Comparison of ENCODE assay signal across 8 cellular contexts in the genomic region with DNA sequence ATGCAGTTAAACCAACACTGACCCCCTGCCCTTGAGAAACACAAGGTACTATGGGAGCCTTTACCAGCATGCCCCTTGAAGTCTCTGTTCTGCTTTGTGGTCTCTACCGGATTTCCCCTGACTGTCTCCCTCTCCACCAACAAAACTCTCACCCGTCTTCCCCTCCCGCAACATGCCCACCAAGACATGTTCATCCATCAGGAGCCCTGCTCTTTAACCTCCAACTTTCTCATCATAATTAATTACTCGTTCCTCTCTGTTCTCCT. TPM values are rescaled to one million over a fixed set of nuclear protein-coding genes. Genes with fewer than 3 reads are reported as not detected.
A peak's percentile ranks its signal among the peaks of the same experiment; 100 is the strongest.
DNase-seq lines count a peak whose midpoint lies in the region; ATAC-seq and TF ChIP-seq lines count a peak whose summit lies in the region.

No MANE protein-coding gene starts in this region.

- H3K4me1 Mint-ChIP-seq in activated CD4-positive, alpha-beta T cell treated with anti-CD3 and anti-CD28 coated beads, Interleukin-2, amount 10 ng/mL, durations not matched to agents 24 days and 14 days, result peaks cover 14% of the 10 kb centered on the region
- H3K4me1 Mint-ChIP-seq in chondrocyte (ENCODE audit: low read depth), result peaks cover 11% of the 10 kb centered on the region

- H3K4me3 Mint-ChIP-seq in activated CD4-positive, alpha-beta T cell treated with anti-CD3 and anti-CD28 coated beads, Interleukin-2, amount 10 ng/mL, durations not matched to agents 24 days and 14 days, result peak overlapping the region; percentile 97
- H3K4me3 Mint-ChIP-seq in chondrocyte (ENCODE audit: unreplicated experiment), result peak overlapping the region; percentile 96

- no peak for TF ChIP-seq CTCF in chondrocyte (IDR thresholded peaks at IDR 0.05)

- no peaks in the 10 kb centered on the region for H3K27me3 Mint-ChIP-seq in activated CD4-positive, alpha-beta T cell treated with anti-CD3 and anti-CD28 coated beads, Interleukin-2, amount 10 ng/mL, durations not matched to agents 24 days and 14 days
- no peaks in the 10 kb centered on the region for H3K27me3 Mint-ChIP-seq in chondrocyte (ENCODE audit: low read depth)

- H3K27ac ChIP-seq in mesodermal cell (ENCODE audit: low read depth, low read length, severe bottlenecking) (peak overlapping the region; percentile 96), aorta (ENCODE audit: low read depth in 1 of 2, low read length in 2 of 2) (no peak overlapping the region)

- intact Hi-C loops in activated CD4-positive, alpha-beta T cell treated with anti-CD3 and anti-CD28 coated beads, Interleukin-2, amount 10 ng/mL, durations not matched to agents 24 days and 14 days (cut with micrococcal nuclease), result loop anchor here (1.0 to 10.0 kb wide), 5 partner anchors 23 to 327 kb away; a partner anchor contains a TSS
- intact Hi-C loops in aorta (cut with DNase I), result loop anchor here (5.0 to 10.0 kb wide), 3 partner anchors 41 to 143 kb away; a partner anchor contains a TSS

- no peaks in the 10 kb centered on the region for H3K9me3 Mint-ChIP-seq in activated CD4-positive, alpha-beta T cell treated with anti-CD3 and anti-CD28 coated beads, Interleukin-2, amount 10 ng/mL, durations not matched to agents 24 days and 14 days
- no peaks in the 10 kb centered on the region for H3K9me3 Mint-ChIP-seq in chondrocyte (ENCODE audit: low read depth)

- H3K27me3 ChIP-seq in aorta (ENCODE audit: control insufficient read depth in 1 of 2, insufficient read depth in 2 of 2, low read length in 1 of 2), result no peaks in the 10 kb centered on the region

- H3K9me3 ChIP-seq in mesodermal cell (ENCODE audit: control insufficient read depth, low read length) (no peaks in the 10 kb centered on the region), aorta (ENCODE audit: control insufficient read depth, low read length) (no peaks in the 10 kb centered on the region)

- no peak for DNase-seq in activated CD4-positive, alpha-beta T cell treated with anti-CD3 and anti-CD28 coated beads, Interleukin-2, amount 10 ng/mL, durations not matched to agents 24 days and 14 days
- no peak for DNase-seq in activated CD4-positive, alpha-beta T cell treated with anti-CD3 and anti-CD28 coated beads for 48 hours
- DNase-seq in OCI-M1 (lab: John Stamatoyannopoulos, UW), result peak; percentile 52
- DNase-seq in chondrocyte (ENCODE audit: low spot score), result no peak
- DNase-seq in aorta, result no peak
- DNase-seq in NCI-H2081 treated with DMSO at 0.1 percent for 48 hours (lab: John Stamatoyannopoulos, UW), result no peak

- ATAC-seq in HG02623 (IDR thresholded peaks at IDR 0.05; ENCODE audit: unreplicated experiment) (peak; percentile 45), aorta (ENCODE audit: low FRiP score) (no peak)

- peaks cover 4% of the 10 kb centered on the region for H3K36me3 Mint-ChIP-seq in activated CD4-positive, alpha-beta T cell treated with anti-CD3 and anti-CD28 coated beads, Interleukin-2, amount 10 ng/mL, durations not matched to agents 24 days and 14 days (ENCODE audit: low read depth)
- H3K36me3 Mint-ChIP-seq in chondrocyte (ENCODE audit: low read depth), result no peaks in the 10 kb centered on the region

- H3K36me3 ChIP-seq in mesodermal cell (ENCODE audit: control insufficient read depth, insufficient read depth, low read length) (no peaks in the 10 kb centered on the region), aorta (ENCODE audit: control insufficient read depth in 1 of 2, insufficient read depth in 2 of 2, low read length in 1 of 2) (peaks cover 0 to 2% of the 10 kb centered on the region in 2 donors)

- H3K27ac Mint-ChIP-seq in activated CD4-positive, alpha-beta T cell treated with anti-CD3 and anti-CD28 coated beads, Interleukin-2, amount 10 ng/mL, durations not matched to agents 24 days and 14 days, result peak overlapping the region; percentile 94
- peak overlapping the region; percentile 98 for H3K27ac Mint-ChIP-seq in chondrocyte (ENCODE audit: unreplicated experiment)

- 22 to 29% methylated on average over 4 of the region's 4 CpGs for WGBS in mesodermal cell (ENCODE audit: insufficient coverage in 2 of 2), 2 experiments
- 17 to 18% methylated on average over 4 of the region's 4 CpGs for WGBS in aorta, 2 donors

- H3K4me3 ChIP-seq in mesodermal cell (ENCODE audit: extremely low read depth, insufficient read depth, low read length, poor library complexity, severe bottlenecking), result peak overlapping the region; percentile 75
- peak overlapping the region; percentile 58 to 64 for H3K4me3 ChIP-seq in aorta (ENCODE audit: low read length in 2 of 2)

- no peaks in the 10 kb centered on the region for H3K4me1 ChIP-seq in mesodermal cell (ENCODE audit: control insufficient read depth, insufficient read depth, low read length, poor library complexity, severe bottlenecking)
- peaks cover 0 to 2% of the 10 kb centered on the region in 2 donors for H3K4me1 ChIP-seq in aorta (ENCODE audit: control insufficient read depth in 1 of 2, insufficient read depth in 2 of 2, low read length in 2 of 2)

RNA-seq across cellular contexts. Expression of a gene that starts 1.1 kb away (rescaled TPM):
- 0.26 and 0.47 TPM in 2 replicates for total RNA-seq in activated CD4-positive, alpha-beta T cell treated with anti-CD3 and anti-CD28 coated beads, Interleukin-2, amount 10 ng/mL, durations not matched to agents 24 days and 14 days
- total RNA-seq in chondrocyte (0.25 to 0.39 TPM (median 0.26 TPM) in 3 replicates), aorta (under 1 TPM; 0.24 to 0.42 TPM)
- 0.77 TPM for polyA plus RNA-seq in mesodermal cell (2013, experiment 1 of 2)
- polyA plus RNA-seq in mesodermal cell (2013, experiment 2 of 2), result 0.76 TPM
- 1 to 10 TPM in 1 of 2 donors, under 1 TPM in 1; 0.61 to 2.1 TPM for polyA plus RNA-seq in aorta

RNA-seq across cellular contexts. Expression of a gene that starts 43.0 kb away (rescaled TPM):
- 3.0 and 4.0 TPM in 2 replicates for total RNA-seq in activated CD4-positive, alpha-beta T cell treated with anti-CD3 and anti-CD28 coated beads, Interleukin-2, amount 10 ng/mL, durations not matched to agents 24 days and 14 days
- total RNA-seq in chondrocyte (2.5 to 3.0 TPM (median 3.0 TPM) in 3 replicates), aorta (1 to 10 TPM; 4.4 to 5.0 TPM)
- 1.3 TPM for polyA plus RNA-seq in mesodermal cell (2013, experiment 1 of 2)
- polyA plus RNA-seq in mesodermal cell (2013, experiment 2 of 2), result 1.7 TPM
- 1 to 10 TPM; 4.5 to 7.3 TPM for polyA plus RNA-seq in aorta
